29 cellular contexts compared by ENCODE assay signal in the genomic region with DNA sequence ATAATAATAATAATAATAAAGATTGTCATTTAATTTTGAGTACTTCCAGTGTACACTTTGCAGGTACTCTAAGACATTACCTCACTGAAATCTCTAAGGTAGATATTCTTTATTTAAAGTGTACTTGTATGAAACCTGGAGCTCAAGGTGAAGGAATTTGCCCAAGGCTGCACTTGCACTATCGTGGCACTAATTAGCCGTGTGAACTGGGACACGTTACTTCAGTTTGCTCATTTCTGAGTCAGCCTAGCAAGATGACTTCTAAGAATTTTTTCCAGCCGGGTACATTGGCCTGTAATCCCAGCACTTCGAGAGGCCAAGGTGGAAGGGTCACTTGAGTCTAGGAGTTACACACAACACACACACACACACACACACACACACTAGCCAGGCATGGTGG.
"Had no signal": no experiment of that assay in that cellular context is flagged by ENCODE, and none has a peak within 500 bp of the region (broad histone marks: within the 10 kb centered on the region; RNA-seq: fewer than 3 reads in every experiment).

No MANE protein-coding gene starts in this region.

- H3K27ac ChIP-seq: KMS-11, SJSA1, VCaP had no signal

- FAIRE-seq: TTC549 had no signal

- DNase-seq: activated CD4-positive, alpha-beta T cell treated with anti-CD3 and anti-CD28 coated beads, Interleukin-2, amount 10 ng/mL, durations not matched to agents 24 days and 14 days; activated CD4-positive, alpha-beta T cell treated with anti-CD3 and anti-CD28 coated beads, Interleukin-2, amount 50 U/mL, for 4 hours; activated CD4-positive, CD25-positive, alpha-beta regulatory T cell; activated CD8-positive, alpha-beta T cell treated with anti-CD3 and anti-CD28 coated beads for 36 hours; activated gamma-delta T cell; activated naive CD4-positive, alpha-beta T cell treated with Interleukin-2 at 50 U/mL for 16 hours; activated naive CD8-positive, alpha-beta T cell treated with anti-CD3 and anti-CD28 coated beads, Interleukin-2, amount 10 ng/mL, durations not matched to agents 7 days and 5 days; activated T-cell treated with anti-CD3 and anti-CD28 coated beads, Interleukin-2, amount 50 U/mL, for 24 hours; amygdala; MM.1S; MV-4-11; NCI-H1092; NCI-H1436 treated with DMSO at 0.1 percent for 48 hours; NCI-H1694 treated with DMSO at 0.1 percent for 48 hours; NCI-H2029; NCI-H345; NCI-H524 treated with DMSO at 0.1 percent for 48 hours; SHP77 treated with DMSO at 0.1 percent for 48 hours; SK-N-SH had no signal

- H3K4me2 ChIP-seq: KMS-11, SK-N-SH had no signal

- H3K4me1 ChIP-seq: SJSA1 had no signal

- H3K4me3 Mint-ChIP-seq: activated CD4-positive, alpha-beta T cell treated with anti-CD3 and anti-CD28 coated beads, Interleukin-2, amount 10 ng/mL, durations not matched to agents 24 days and 14 days; activated CD8-positive, alpha-beta T cell treated with anti-CD3 and anti-CD28 coated beads for 36 hours; activated naive CD4-positive, alpha-beta T cell treated with anti-CD3 and anti-CD28 coated beads, Interleukin-2, amount 50 U/mL, for 24 hours; activated naive CD8-positive, alpha-beta T cell treated with anti-CD3 and anti-CD28 coated beads, Interleukin-2, amount 10 ng/mL, durations not matched to agents 7 days and 5 days; activated T-cell treated with anti-CD3 and anti-CD28 coated beads, Interleukin-2, amount 50 U/mL, for 24 hours; T-helper 1 cell treated with Interleukin-12 subunit alpha and Interleukin-12 subunit beta and Interleukin-4 antibody, amounts not matched to agents 30 μg/mL and 1 μg/mL, for 36 hours; T-helper 2 cell treated with Interferon-gamma antibody and Interleukin-4, amounts not matched to agents 5 μg/mL and 100 μg/mL, for 36 hours had no signal

- H3K27me3 ChIP-seq: ascending aorta, SJSA1 had no signal

- ATAC-seq: activated CD8-positive, alpha-beta T cell treated with anti-CD3 and anti-CD28 coated beads for 36 hours; Panc1 had no signal

- H3K9me3 Mint-ChIP-seq: activated CD4-positive, alpha-beta T cell treated with anti-CD3 and anti-CD28 coated beads, Interleukin-2, amount 10 ng/mL, durations not matched to agents 24 days and 14 days; activated CD8-positive, alpha-beta T cell treated with anti-CD3 and anti-CD28 coated beads for 36 hours; activated naive CD4-positive, alpha-beta T cell treated with anti-CD3 and anti-CD28 coated beads, Interleukin-2, amount 50 U/mL, for 24 hours; activated naive CD8-positive, alpha-beta T cell treated with anti-CD3 and anti-CD28 coated beads, Interleukin-2, amount 10 ng/mL, durations not matched to agents 7 days and 5 days; activated T-cell treated with anti-CD3 and anti-CD28 coated beads, Interleukin-2, amount 50 U/mL, for 24 hours; activated T-helper 2 cell treated with anti-CD3 and anti-CD28 coated beads, Interferon-gamma antibody, Interleukin-2, Interleukin-4, amounts not matched to agents 10 μg/mL and 5 μg/mL and 100 μg/mL, durations not matched to agents 14 hours and 24 hours and 36 hours; T-helper 1 cell treated with Interleukin-12 subunit alpha and Interleukin-12 subunit beta and Interleukin-4 antibody, amounts not matched to agents 30 μg/mL and 1 μg/mL, for 36 hours; T-helper 2 cell treated with Interferon-gamma antibody and Interleukin-4, amounts not matched to agents 5 μg/mL and 100 μg/mL, for 36 hours had no signal

- H3K4me3 ChIP-seq: ascending aorta, SJSA1 had no signal

- H3K27me3 Mint-ChIP-seq: activated CD4-positive, alpha-beta T cell treated with anti-CD3 and anti-CD28 coated beads, Interleukin-2, amount 10 ng/mL, durations not matched to agents 24 days and 14 days; activated CD8-positive, alpha-beta T cell treated with anti-CD3 and anti-CD28 coated beads for 36 hours; activated naive CD4-positive, alpha-beta T cell treated with anti-CD3 and anti-CD28 coated beads, Interleukin-2, amount 50 U/mL, for 24 hours; activated naive CD8-positive, alpha-beta T cell treated with anti-CD3 and anti-CD28 coated beads, Interleukin-2, amount 10 ng/mL, durations not matched to agents 7 days and 5 days; activated T-cell treated with anti-CD3 and anti-CD28 coated beads, Interleukin-2, amount 50 U/mL, for 24 hours had no signal

- H3K9me3 ChIP-seq: ascending aorta, SJSA1, SK-N-SH had no signal

- H3K9ac ChIP-seq: KMS-11, SK-N-SH had no signal

- H3K27ac Mint-ChIP-seq: activated CD4-positive, alpha-beta T cell treated with anti-CD3 and anti-CD28 coated beads, Interleukin-2, amount 10 ng/mL, durations not matched to agents 24 days and 14 days; activated CD8-positive, alpha-beta T cell treated with anti-CD3 and anti-CD28 coated beads for 36 hours; activated naive CD4-positive, alpha-beta T cell treated with anti-CD3 and anti-CD28 coated beads, Interleukin-2, amount 50 U/mL, for 24 hours; activated T-cell treated with anti-CD3 and anti-CD28 coated beads, Interleukin-2, amount 50 U/mL, for 24 hours; activated T-helper 2 cell treated with anti-CD3 and anti-CD28 coated beads, Interferon-gamma antibody, Interleukin-2, Interleukin-4, amounts not matched to agents 10 μg/mL and 5 μg/mL and 100 μg/mL, durations not matched to agents 14 hours and 24 hours and 36 hours; T-helper 1 cell treated with Interleukin-12 subunit alpha and Interleukin-12 subunit beta and Interleukin-4 antibody, amounts not matched to agents 30 μg/mL and 1 μg/mL, for 36 hours; T-helper 2 cell treated with Interferon-gamma antibody and Interleukin-4, amounts not matched to agents 5 μg/mL and 100 μg/mL, for 36 hours had no signal
